Comparison of ENCODE assay signal across 8 cellular contexts in the genomic region with DNA sequence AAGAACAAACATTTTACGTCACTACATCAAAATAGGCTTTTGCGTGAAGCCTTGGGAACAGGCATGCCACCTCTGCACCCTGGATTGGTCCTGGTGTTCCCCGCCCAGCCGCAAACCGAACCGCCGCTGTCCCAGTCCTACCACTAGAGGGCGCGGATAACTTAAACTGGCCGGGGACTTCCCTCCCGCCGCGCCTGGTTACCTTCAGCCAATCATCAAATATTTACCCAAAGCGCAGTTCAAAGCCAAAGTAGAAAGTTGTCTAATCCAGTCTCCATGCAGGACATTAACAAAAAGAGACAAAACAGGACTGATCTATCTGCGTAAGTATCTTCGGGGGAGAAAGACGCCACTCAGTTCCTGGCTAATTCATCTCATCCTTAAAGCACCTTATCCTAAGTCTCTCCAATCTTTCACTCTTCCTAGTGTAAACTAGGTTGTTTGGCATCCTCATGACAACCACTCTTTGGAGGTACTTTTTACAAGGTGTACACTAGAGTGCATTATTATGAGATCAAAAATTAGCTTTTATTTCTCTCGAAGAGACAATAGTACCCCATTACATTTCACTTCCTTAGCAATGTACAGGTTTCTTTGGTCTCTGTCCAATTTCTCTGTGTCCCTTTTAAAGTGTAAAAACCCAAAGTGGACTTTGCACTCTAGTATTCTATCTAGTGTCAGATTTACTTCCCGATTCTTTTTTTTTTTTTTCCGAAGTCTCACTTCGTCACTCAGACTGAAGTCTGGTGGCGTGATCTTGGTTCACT. TPM values are rescaled to one million over a fixed set of nuclear protein-coding genes. Genes with fewer than 3 reads are reported as not detected.
DNase-seq lines count a peak whose midpoint lies in the region; ATAC-seq and TF ChIP-seq lines count a peak whose summit lies in the region.

No MANE protein-coding gene starts in this region.

- peak; percentile 72 to 90 for ATAC-seq in upper lobe of left lung (ENCODE audit: low FRiP score in 2 of 2)

- no TSS peak for BruUV-seq in A673 (replicated peaks; lab: Mats Ljungman, UMichigan)

- peak overlapping the region; percentile 42 for H3K27ac Mint-ChIP-seq in progenitor cell of endocrine pancreas

- H3K36me3 ChIP-seq in A673 (ENCODE audit: insufficient read depth, low read length, poor library complexity, severe bottlenecking), result no peaks in the 10 kb centered on the region
- no peaks in the 10 kb centered on the region for H3K36me3 ChIP-seq in adipocyte (ENCODE audit: control insufficient read depth, insufficient read depth, low read length, severe bottlenecking)
- H3K36me3 ChIP-seq in upper lobe of left lung, result no peaks in the 10 kb centered on the region

- H3K27ac ChIP-seq in A673 (ENCODE audit: low read depth, low read length, poor library complexity, severe bottlenecking), result no peak overlapping the region
- peak overlapping the region; percentile 21 to 67 (median 54) for H3K27ac ChIP-seq in upper lobe of left lung

- no peak for TF ChIP-seq EP300 in upper lobe of left lung (IDR thresholded peaks at IDR 0.05)

- no peaks in the 10 kb centered on the region for H3K36me3 Mint-ChIP-seq in progenitor cell of endocrine pancreas (ENCODE audit: insufficient read depth)

- WGBS in upper lobe of left lung, 2 donors, result 15 to 21% methylated on average over 15 to 22 of the region's 22 CpGs

- POLR2A ChIA-PET in A673 (lab: Charles Lee; ENCODE audit: low non-redundant PET), result interaction anchor here (0.5 kb wide), 1 partner anchor 1006 kb away, joined by 3 read pairs; no protein-coding TSS in a partner anchor

- TF ChIP-seq POLR2A in upper lobe of left lung (IDR thresholded peaks at IDR 0.05), result peak in 1 of 4 donors; percentile 13

- H3K4me1 ChIP-seq in A673 (ENCODE audit: insufficient read depth, low read length, poor library complexity, severe bottlenecking) (peaks cover 9% of the 10 kb centered on the region), adipocyte (ENCODE audit: control insufficient read depth, insufficient read depth, low read length) (peaks cover 16% of the 10 kb centered on the region), upper lobe of left lung (peaks cover 13 to 25% (median 16%) of the 10 kb centered on the region in 4 donors)

- H3K4me3 ChIP-seq in A673 (ENCODE audit: low read depth, low read length, poor library complexity, severe bottlenecking) (no peak overlapping the region), adipocyte (ENCODE audit: low read length) (no peak overlapping the region), upper lobe of left lung (no peak overlapping the region)

- CTCF ChIA-PET in A673 (lab: Charles Lee), result interaction anchor here (1.3 to 2.2 kb wide), 4 partner anchors 18 to 163 kb away, joined by 3 to 13 read pairs (median 6); no protein-coding TSS in a partner anchor

- peak overlapping the region; percentile 22 for H3K9ac ChIP-seq in adipocyte (ENCODE audit: low read length)

- TF ChIP-seq CTCF in A673 (conservative IDR thresholded peaks at IDR 0.05; ENCODE audit: low read depth, low read length) (peak; percentile 100; the same call in 1 of the 2 replicates), progenitor cell of endocrine pancreas (IDR thresholded peaks at IDR 0.05; ENCODE audit: unreplicated experiment) (peak; percentile 96), upper lobe of left lung (IDR thresholded peaks at IDR 0.05) (peak; percentile 88 to 94 (median 91))

- peaks cover 14% of the 10 kb centered on the region for H3K4me1 Mint-ChIP-seq in progenitor cell of endocrine pancreas (ENCODE audit: low read depth)

- H3K4me3 Mint-ChIP-seq in progenitor cell of endocrine pancreas (ENCODE audit: low read depth), result no peak overlapping the region

- no peaks in the 10 kb centered on the region for H3K9me3 ChIP-seq in A673 (ENCODE audit: low read depth, low read length, poor library complexity, severe bottlenecking)
- H3K9me3 ChIP-seq in adipocyte (ENCODE audit: control insufficient read depth, low read length), result no peaks in the 10 kb centered on the region
- H3K9me3 ChIP-seq in upper lobe of left lung, result no peaks in the 10 kb centered on the region

- H3K27me3 ChIP-seq in A673 (replicated peaks; ENCODE audit: insufficient read depth, low read depth, low read length, poor library complexity), result peaks cover 12% of the 10 kb centered on the region
- H3K27me3 ChIP-seq in adipocyte (replicated peaks; ENCODE audit: control insufficient read depth, insufficient read depth, low read length), result no peaks in the 10 kb centered on the region
- H3K27me3 ChIP-seq in upper lobe of left lung, result no peaks in the 10 kb centered on the region

- peaks cover 24% of the 10 kb centered on the region for H3K27me3 Mint-ChIP-seq in progenitor cell of endocrine pancreas

- intact Hi-C loops in A673 (cut with micrococcal nuclease; ENCODE audit: unreplicated experiment), result loop anchor here (2.0 to 10.0 kb wide), 2 partner anchors 161 to 281 kb away; a partner anchor contains a TSS
- intact Hi-C loops in cardiac septum (cut with DNase I), result no loop called here

- DNase-seq in A673 (ENCODE audit: low spot score) (peak; percentile 98), GM19238 (ENCODE audit: insufficient read length, low spot score) (peak; percentile 72), NCI-H146 treated with DMSO at 0.1 percent for 48 hours (lab: John Stamatoyannopoulos, UW; ENCODE audit: unreplicated experiment) (peak; percentile 83), T-helper 1 cell (peak; percentile 82 to 91 (median 86)), adipocyte (ENCODE audit: low read depth) (peak; percentile 98), cardiac septum (ENCODE audit: low spot score) (peak; percentile 93), progenitor cell of endocrine pancreas (ENCODE audit: low spot score, unreplicated experiment) (peak; percentile 81), upper lobe of left lung (peak; percentile 93)

- peaks cover 3% of the 10 kb centered on the region for H3K9me3 Mint-ChIP-seq in progenitor cell of endocrine pancreas (ENCODE audit: low read depth)

RNA-seq across cellular contexts. Expression of a gene that starts 3.9 kb away (rescaled TPM):
- total RNA-seq in A673 (2021) (46.4 and 47.0 TPM in 2 replicates), cardiac septum (49.6 TPM), progenitor cell of endocrine pancreas (34.1 and 34.8 TPM in 2 replicates), upper lobe of left lung (100 to 1,000 TPM in 1 of 6 donors, 10 to 100 TPM in 5; 51.1 to 103 (median 63.2) TPM)

RNA-seq across cellular contexts. Expression of a gene that starts 38.4 kb away (rescaled TPM):
- total RNA-seq in A673 (2021) (25.7 and 32.5 TPM in 2 replicates), cardiac septum (7.5 TPM), progenitor cell of endocrine pancreas (12.8 and 14.0 TPM in 2 replicates), upper lobe of left lung (10 to 100 TPM; 18.3 to 50.9 (median 24.0) TPM)

RNA-seq across cellular contexts. Expression of a gene that starts 42.1 kb away (rescaled TPM):
- total RNA-seq in A673 (2021) (46.0 and 46.2 TPM in 2 replicates), cardiac septum (7.5 TPM), progenitor cell of endocrine pancreas (43.0 and 48.1 TPM in 2 replicates), upper lobe of left lung (10 to 100 TPM in 1 of 6 donors, 1 to 10 TPM in 5; 2.1 to 16.0 (median 8.7) TPM)
